In genomic region chr2:162344617-162344950, GRCh38 we compare ENCODE assay signal across 8 cellular contexts. TPM values are rescaled to one million over a fixed set of nuclear protein-coding genes. Genes with fewer than 3 reads are reported as not detected.
DNase-seq lines count a peak whose midpoint lies in the region; ATAC-seq and TF ChIP-seq lines count a peak whose summit lies in the region.

No MANE protein-coding gene starts in this region.

- no peaks in the 10 kb centered on the region for H3K36me3 ChIP-seq in DND-41 (ENCODE audit: insufficient read depth, low read length)

- H3K4me1 Mint-ChIP-seq in chondrocyte (ENCODE audit: low read depth) (peaks cover 9% of the 10 kb centered on the region), naive B cell (peaks cover 10 to 26% (median 14%) of the 10 kb centered on the region in 3 donors)

- H3K36me3 Mint-ChIP-seq in chondrocyte (ENCODE audit: low read depth): no peaks in the 10 kb centered on the region
- no peaks in the 10 kb centered on the region for H3K36me3 Mint-ChIP-seq in naive B cell

- no peaks in the 10 kb centered on the region for H3K79me2 ChIP-seq in DND-41 (ENCODE audit: insufficient read depth, low read length)

- peaks cover 5% of the 10 kb centered on the region for H3K27me3 ChIP-seq in DND-41 (ENCODE audit: insufficient read depth, low read length, poor library complexity)

- peak overlapping the region; percentile 85 for H3K4me2 ChIP-seq in DND-41 (ENCODE audit: insufficient read depth, low read length)

- no peak overlapping the region for H3K27ac ChIP-seq in DND-41 (ENCODE audit: low read length)

- ATAC-seq in DND-41 (ENCODE audit: insufficient read depth, low read depth): no peak
- ATAC-seq in naive B cell (ENCODE audit: low read depth in 2 of 2): peak; percentile 33 to 37

- peaks cover 19% of the 10 kb centered on the region for H3K4me1 ChIP-seq in DND-41 (ENCODE audit: insufficient read depth, low read length)

- peak overlapping the region; percentile 57 for H2AFZ ChIP-seq in DND-41 (ENCODE audit: low read depth, low read length)

- H3K9me3 Mint-ChIP-seq in chondrocyte (ENCODE audit: low read depth): no peaks in the 10 kb centered on the region
- H3K9me3 Mint-ChIP-seq in naive B cell: no peaks in the 10 kb centered on the region

- H4K20me1 ChIP-seq in DND-41 (ENCODE audit: insufficient read depth, low read length): no peaks in the 10 kb centered on the region

- DNase-seq in DND-41 (no peak), LNCaP clone FGC (ENCODE audit: low read depth) (no peak), chondrocyte (ENCODE audit: low spot score) (no peak), naive B cell (no peak), midbrain (lab: John Stamatoyannopoulos, UW) (no peak), NCI-H345 (lab: John Stamatoyannopoulos, UW) (no peak), globus pallidus (ENCODE audit: low spot score) (no peak), NCI-H2196 (lab: John Stamatoyannopoulos, UW; ENCODE audit: unreplicated experiment) (no peak)

- H3K9ac ChIP-seq in DND-41 (ENCODE audit: low read depth, low read length): peak overlapping the region; percentile 49

- H3K4me3 ChIP-seq in DND-41 (ENCODE audit: low read depth in 1 of 2, low read length in 2 of 2) (peak overlapping the region; percentile 17 to 62; a peak in 3 of 4 replicates), LNCaP clone FGC (ENCODE audit: low read depth, low read length) (peak overlapping the region; percentile 84)

- peak overlapping the region; percentile 82 for H3K27ac Mint-ChIP-seq in chondrocyte (ENCODE audit: unreplicated experiment)
- H3K27ac Mint-ChIP-seq in naive B cell: peak overlapping the region in 5 of 6 donors; percentile 80 to 94 (median 91)

- H3K27me3 Mint-ChIP-seq in chondrocyte (ENCODE audit: low read depth) (peaks cover 15% of the 10 kb centered on the region), naive B cell (no peaks in the 10 kb centered on the region)

- H3K9me3 ChIP-seq in DND-41 (ENCODE audit: insufficient read depth, low read length, severe bottlenecking): no peaks in the 10 kb centered on the region

- TF ChIP-seq CTCF in DND-41 (IDR thresholded peaks at IDR 0.05; ENCODE audit: borderline replicate concordance, extremely low read depth, low read length, poor library complexity, severe bottlenecking) (no peak), LNCaP clone FGC (IDR thresholded peaks at IDR 0.05; ENCODE audit: control insufficient read depth, extremely low read depth, insufficient read depth) (no peak), chondrocyte (IDR thresholded peaks at IDR 0.05) (peak; percentile 14)

- H3K4me3 Mint-ChIP-seq in chondrocyte (ENCODE audit: unreplicated experiment) (peak overlapping the region; percentile 81), naive B cell (peak overlapping the region; percentile 90 to 99 (median 96))

RNA-seq across cellular contexts. Expression of gene GCA, which starts 0.7 kb away (rescaled TPM):
- 4.0 to 4.8 TPM (median 4.5 TPM) in 3 replicates for total RNA-seq in chondrocyte
- 100 to 1,000 TPM in 1 of 6 donors, 10 to 100 TPM in 5; 57.9 to 106 (median 85.3) TPM for polyA plus RNA-seq in naive B cell (ENCODE audit: low read depth in 6 of 6)

RNA-seq across cellular contexts. Expression of gene IFIH1, which starts 26.1 kb away (rescaled TPM):
- total RNA-seq in chondrocyte: 1.8 to 4.2 TPM (median 2.1 TPM) in 3 replicates
- polyA plus RNA-seq in naive B cell (ENCODE audit: low read depth in 6 of 6): 10 to 100 TPM; 12.3 to 47.9 (median 41.2) TPM
